Comparison of ENCODE assay signal across 18 cellular contexts in the genomic region with DNA sequence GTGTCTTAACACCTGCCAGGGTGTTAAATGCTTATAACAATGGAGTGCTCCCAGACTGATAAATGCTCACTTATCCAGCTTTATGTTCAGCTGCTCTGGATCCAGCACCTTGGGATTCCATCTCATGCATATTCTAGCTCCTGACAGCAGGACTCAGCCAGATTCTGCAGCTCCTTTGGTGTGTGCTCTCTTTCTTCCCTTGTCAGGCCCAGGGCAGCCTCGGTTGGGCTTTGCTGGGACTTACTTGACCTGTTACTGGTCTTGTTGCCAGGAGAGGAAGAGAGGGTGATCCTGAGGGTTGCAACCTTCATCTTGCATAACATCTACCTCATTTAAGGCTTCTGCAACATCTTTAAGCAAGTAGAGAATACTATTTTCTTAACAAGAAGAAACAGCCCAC.
"Had no signal": no experiment of that assay in that cellular context is flagged by ENCODE, and none has a peak within 500 bp of the region (broad histone marks: within the 10 kb centered on the region; RNA-seq: fewer than 3 reads in every experiment).

No MANE protein-coding gene starts in this region.

- H3K4me3 ChIP-seq: hepatocyte, left ventricle myocardium inferior, lower lobe of right lung, neural progenitor cell, right atrium auricular region had no signal

- H3K27ac ChIP-seq: foreskin keratinocyte, hepatocyte, left ventricle myocardium inferior, lower lobe of right lung, neural progenitor cell, right atrium auricular region had no signal

- H3K36me3 ChIP-seq: left ventricle myocardium inferior, lower lobe of right lung, neural progenitor cell, right atrium auricular region had no signal

- H3K36me3 Mint-ChIP-seq: natural killer cell treated with Interleukin-12 subunit alpha and Interleukin-12 subunit beta and Interleukin-15 and Interleukin-18, amount 100 ng/mL, for 72 hours; neural progenitor cell had no signal

- DNase-seq: erythroblast; foreskin keratinocyte; kidney; left cardiac atrium; left ventricle myocardium inferior; lower lobe of right lung; midbrain; posterior cingulate gyrus; small intestine; stimulated activated CD4-positive, alpha-beta T cell treated with anti-CD3 and anti-CD28 coated beads, Interleukin-12 subunit alpha, Interleukin-12 subunit beta, amount 100 ng/mL, for 4 hours; stimulated activated naive CD4-positive, alpha-beta T cell; trophoblast cell had no signal

- H3K4me1 Mint-ChIP-seq: memory B cell had no signal

- H3K9me3 Mint-ChIP-seq: natural killer cell treated with Interleukin-12 subunit alpha and Interleukin-12 subunit beta and Interleukin-15 and Interleukin-18, amount 100 ng/mL, for 72 hours had no signal

- H3K9me3 ChIP-seq: lower lobe of right lung, right atrium auricular region had no signal

- FAIRE-seq: endothelial cell of umbilical vein, kidney, small intestine had no signal

- H3K27ac Mint-ChIP-seq: memory B cell; natural killer cell treated with Interleukin-12 subunit alpha and Interleukin-12 subunit beta and Interleukin-15 and Interleukin-18, amount 100 ng/mL, for 72 hours; neural progenitor cell had no signal

- H3K4me1 ChIP-seq: foreskin keratinocyte, left ventricle myocardium inferior, lower lobe of right lung, neural progenitor cell, right atrium auricular region had no signal

- ATAC-seq: foreskin keratinocyte; left cardiac atrium; lower lobe of right lung; natural killer cell treated with Interleukin-12 subunit alpha and Interleukin-12 subunit beta and Interleukin-15 and Interleukin-18, amount 100 ng/mL, for 72 hours had no signal

- H3K4me3 Mint-ChIP-seq: memory B cell; natural killer cell treated with Interleukin-12 subunit alpha and Interleukin-12 subunit beta and Interleukin-15 and Interleukin-18, amount 100 ng/mL, for 72 hours; neural progenitor cell had no signal

- H3K27me3 ChIP-seq: foreskin keratinocyte, hepatocyte, neural progenitor cell, right atrium auricular region had no signal
